In the genomic region with DNA sequence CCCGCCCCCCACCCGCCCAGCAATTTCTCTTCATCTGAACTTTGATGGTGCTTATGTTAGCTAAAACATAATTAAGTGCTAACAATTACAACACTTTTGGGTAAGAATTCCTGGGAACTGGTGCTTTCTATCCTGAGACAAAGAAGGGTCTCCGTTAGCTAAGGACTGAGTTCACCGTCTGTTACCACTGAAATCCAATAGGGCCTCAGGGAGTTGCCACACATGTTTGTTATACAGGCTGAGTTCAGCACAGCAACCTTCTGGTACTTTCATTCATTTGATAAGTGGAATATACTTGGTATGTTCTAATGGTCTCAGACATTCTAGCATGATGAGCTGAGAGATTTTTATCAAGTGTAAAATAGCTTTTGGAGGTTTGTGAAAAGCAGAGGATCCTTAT, we compare ENCODE assay signal across 25 cellular contexts.
"Had no signal": no experiment of that assay in that cellular context is flagged by ENCODE, and none has a peak within 500 bp of the region (broad histone marks: within the 10 kb centered on the region; RNA-seq: fewer than 3 reads in every experiment).

No MANE protein-coding gene starts in this region.

- H3K36me3 Mint-ChIP-seq: naive B cell, type B pancreatic cell had no signal

- FAIRE-seq: endothelial cell of umbilical vein, kidney, pancreas, small intestine had no signal

- H3K4me3 ChIP-seq: hepatocyte, lung, pancreas, suprapubic skin, thyroid gland, uterus had no signal

- H3K27me3 Mint-ChIP-seq: progenitor cell of endocrine pancreas, type B pancreatic cell had no signal

- H3K27me3 ChIP-seq: foreskin keratinocyte, hepatocyte, pancreas, suprapubic skin, thyroid gland, uterus had no signal

- H3K27ac ChIP-seq: foreskin keratinocyte, hepatocyte, pancreas, suprapubic skin, thyroid gland, uterus had no signal

- H3K4me1 Mint-ChIP-seq: endodermal cell, naive B cell, nephron had no signal

- H3K9me3 Mint-ChIP-seq: endodermal cell, naive B cell, nephron had no signal

- DNase-seq: dermis blood vessel endothelial cell; endodermal cell; erythroblast; foreskin keratinocyte; head of caudate nucleus; kidney; left colon; left ventricle myocardium superior; mesenchymal stem cell; naive B cell; occipital lobe; pancreas; right cardiac atrium; small intestine; stimulated activated CD4-positive, alpha-beta T cell treated with anti-CD3 and anti-CD28 coated beads, Interleukin-2, amount 100 ng/mL, for 48 hours; stimulated activated naive CD8-positive, alpha-beta T cell treated with anti-CD3 and anti-CD28 coated beads, Interleukin-15, Interleukin-2, amounts not matched to agents 100 U/mL and 50 U/mL, for 24 hours; thyroid gland; uterus had no signal

- H3K9me3 ChIP-seq: pancreas, suprapubic skin, thyroid gland, uterus had no signal

- H3K4me3 Mint-ChIP-seq: endodermal cell, naive B cell, nephron, type B pancreatic cell had no signal

- H3K4me1 ChIP-seq: foreskin keratinocyte, pancreas, suprapubic skin, thyroid gland, uterus had no signal

- H3K27ac Mint-ChIP-seq: endodermal cell, naive B cell, nephron, progenitor cell of endocrine pancreas, type B pancreatic cell had no signal

- ATAC-seq: foreskin keratinocyte; left colon; left ventricle myocardium superior; pancreas; right cardiac atrium; stimulated activated naive CD8-positive, alpha-beta T cell treated with anti-CD3 and anti-CD28 coated beads, Interleukin-15, Interleukin-2, amounts not matched to agents 100 U/mL and 50 U/mL, for 24 hours had no signal

- H3K36me3 ChIP-seq: pancreas, suprapubic skin, thyroid gland, uterus had no signal
